31 cellular contexts compared by ENCODE assay signal in the genomic region with DNA sequence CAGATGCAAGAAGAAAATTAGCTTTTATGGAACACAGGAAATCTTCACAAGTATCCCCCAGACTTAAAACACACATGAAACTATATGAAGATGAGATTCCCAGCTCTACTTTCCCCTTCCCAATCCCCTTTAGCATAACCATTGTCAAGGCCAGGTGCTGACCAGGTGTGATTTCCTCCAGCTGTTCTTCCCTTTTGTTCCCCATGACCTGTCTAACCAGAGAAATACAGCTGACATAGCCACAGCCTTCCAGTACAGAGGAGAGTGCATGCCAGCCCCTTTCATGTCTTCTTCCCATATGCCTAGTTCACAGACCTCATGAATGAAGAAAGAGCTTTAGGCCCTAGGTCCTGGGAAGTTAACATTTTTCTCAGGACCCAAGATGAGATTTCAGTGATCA.
"Had no signal": no experiment of that assay in that cellular context is flagged by ENCODE, and none has a peak within 500 bp of the region (broad histone marks: within the 10 kb centered on the region; RNA-seq: fewer than 3 reads in every experiment).

No MANE protein-coding gene starts in this region.

- H3K27me3 ChIP-seq: ascending aorta, breast epithelium had no signal

- H3K4me1 Mint-ChIP-seq: activated CD4-positive, alpha-beta memory T cell treated with anti-CD3 and anti-CD28 coated beads, Interleukin-2, amount 10 ng/mL, durations not matched to agents 7 days and 5 days; activated CD4-positive, alpha-beta T cell treated with anti-CD3 and anti-CD28 coated beads, Interleukin-2, amount 10 ng/mL, durations not matched to agents 7 days and 5 days; activated naive CD4-positive, alpha-beta T cell treated with anti-CD3 and anti-CD28 coated beads, Interleukin-2, amount 10 ng/mL, durations not matched to agents 7 days and 5 days; brain; T-helper 17 cell had no signal

- H3K4me3 Mint-ChIP-seq: activated CD4-positive, alpha-beta memory T cell treated with anti-CD3 and anti-CD28 coated beads, Interleukin-2, amount 10 ng/mL, durations not matched to agents 7 days and 5 days; activated CD4-positive, alpha-beta T cell treated with anti-CD3 and anti-CD28 coated beads, Interleukin-2, amount 10 ng/mL, durations not matched to agents 7 days and 5 days; activated naive CD4-positive, alpha-beta T cell treated with anti-CD3 and anti-CD28 coated beads, Interleukin-2, amount 10 ng/mL, durations not matched to agents 7 days and 5 days; activated naive CD8-positive, alpha-beta T cell treated with anti-CD3 and anti-CD28 coated beads, Interleukin-2, amount 10 ng/mL, durations not matched to agents 7 days and 5 days; activated T-cell treated with anti-CD3 and anti-CD28 coated beads, Interleukin-2, amount 50 U/mL, for 24 hours; activated T-cell treated with anti-CD3 and anti-CD28 coated beads, Interleukin-2, amount 50 U/mL, for 72 hours; brain; central memory CD8-positive, alpha-beta T cell; effector memory CD8-positive, alpha-beta T cell; T-helper 17 cell; T-helper 2 cell treated with Interferon-gamma antibody and Interleukin-4, amounts not matched to agents 5 μg/mL and 100 μg/mL, for 36 hours; WTC11 had no signal

- H3K9me3 ChIP-seq: ascending aorta, breast epithelium, esophagus squamous epithelium had no signal

- H3K36me3 Mint-ChIP-seq: activated naive CD4-positive, alpha-beta T cell treated with anti-CD3 and anti-CD28 coated beads, Interleukin-2, amount 10 ng/mL, durations not matched to agents 7 days and 5 days; brain; WTC11 had no signal

- H3K27ac ChIP-seq: ascending aorta, breast epithelium, cardiac muscle cell, esophagus squamous epithelium, gastroesophageal sphincter had no signal

- H3K27ac Mint-ChIP-seq: activated CD4-positive, alpha-beta memory T cell treated with anti-CD3 and anti-CD28 coated beads, Interleukin-2, amount 10 ng/mL, durations not matched to agents 7 days and 5 days; activated CD4-positive, alpha-beta T cell treated with anti-CD3 and anti-CD28 coated beads, Interleukin-2, amount 10 ng/mL, durations not matched to agents 7 days and 5 days; activated naive CD4-positive, alpha-beta T cell treated with anti-CD3 and anti-CD28 coated beads, Interleukin-2, amount 10 ng/mL, durations not matched to agents 7 days and 5 days; activated naive CD4-positive, alpha-beta T cell treated with anti-CD3 and anti-CD28 coated beads, Interleukin-2, amount 50 U/mL, for 72 hours; activated naive CD8-positive, alpha-beta T cell treated with anti-CD3 and anti-CD28 coated beads, Interleukin-2, amount 10 ng/mL, durations not matched to agents 7 days and 5 days; activated T-cell treated with anti-CD3 and anti-CD28 coated beads, Interleukin-2, amount 50 U/mL, for 24 hours; activated T-cell treated with anti-CD3 and anti-CD28 coated beads, Interleukin-2, amount 50 U/mL, for 72 hours; brain; T-helper 17 cell; T-helper 2 cell treated with Interferon-gamma antibody and Interleukin-4, amounts not matched to agents 5 μg/mL and 100 μg/mL, for 36 hours; WTC11 had no signal

- H3K36me3 ChIP-seq: ascending aorta, breast epithelium, cardiac muscle cell, esophagus squamous epithelium, gastroesophageal sphincter had no signal

- H3K9me3 Mint-ChIP-seq: activated CD4-positive, alpha-beta memory T cell treated with anti-CD3 and anti-CD28 coated beads, Interleukin-2, amount 10 ng/mL, durations not matched to agents 7 days and 5 days; activated CD4-positive, alpha-beta T cell treated with anti-CD3 and anti-CD28 coated beads, Interleukin-2, amount 10 ng/mL, durations not matched to agents 7 days and 5 days; activated naive CD4-positive, alpha-beta T cell treated with anti-CD3 and anti-CD28 coated beads, Interleukin-2, amount 10 ng/mL, durations not matched to agents 7 days and 5 days; central memory CD8-positive, alpha-beta T cell; T-helper 2 cell treated with Interferon-gamma antibody and Interleukin-4, amounts not matched to agents 5 μg/mL and 100 μg/mL, for 36 hours; WTC11 had no signal

- H3K4me1 ChIP-seq: ascending aorta, breast epithelium, gastroesophageal sphincter had no signal

- ATAC-seq: activated naive CD4-positive, alpha-beta T cell treated with anti-CD3 and anti-CD28 coated beads, Interleukin-2, amount 50 U/mL, for 72 hours; activated T-cell treated with anti-CD3 and anti-CD28 coated beads, Interleukin-2, amount 50 U/mL, for 72 hours; effector memory CD8-positive, alpha-beta T cell; gastroesophageal sphincter; T-helper 17 cell had no signal

- H3K4me3 ChIP-seq: ascending aorta, breast epithelium, cardiac muscle cell, esophagus squamous epithelium, gastroesophageal sphincter had no signal

- DNase-seq: activated CD4-positive, alpha-beta memory T cell treated with anti-CD3 and anti-CD28 coated beads, Interleukin-2, amount 10 ng/mL, durations not matched to agents 7 days and 5 days; activated CD4-positive, alpha-beta T cell treated with anti-CD3 and anti-CD28 coated beads for 1 hour; activated CD4-positive, alpha-beta T cell treated with anti-CD3 and anti-CD28 coated beads for 4 hours; activated CD4-positive, alpha-beta T cell treated with anti-CD3 and anti-CD28 coated beads, Interleukin-2, amount 10 ng/mL, durations not matched to agents 7 days and 5 days; activated CD4-positive, alpha-beta T cell treated with anti-CD3 and anti-CD28 coated beads, Interleukin-2, amount 50 U/mL, for 4 hours; activated gamma-delta T cell; activated naive CD4-positive, alpha-beta T cell; activated naive CD4-positive, alpha-beta T cell treated with anti-CD3 and anti-CD28 coated beads, Interleukin-2, amount 10 ng/mL, durations not matched to agents 7 days and 5 days; activated naive CD8-positive, alpha-beta T cell treated with anti-CD3 and anti-CD28 coated beads, Interleukin-2, amount 10 ng/mL, durations not matched to agents 7 days and 5 days; activated T-cell treated with anti-CD3 and anti-CD28 coated beads for 4 hours; activated T-cell treated with anti-CD3 and anti-CD28 coated beads, Interleukin-2, amount 50 U/mL, for 24 hours; activated T-cell treated with anti-CD3 and anti-CD28 coated beads, Interleukin-2, amount 50 U/mL, for 72 hours; cortex of kidney; dermis blood vessel endothelial cell; effector CD4-positive, alpha-beta T cell; effector memory CD8-positive, alpha-beta T cell; erythroblast; esophagus squamous epithelium; foreskin melanocyte; T-helper 1 cell; T-helper 17 cell; T1000 had no signal
